Comparison of ENCODE assay signal across 34 cellular contexts in genomic region chr4:73912191-73912590, GRCh38. TPM values are rescaled to one million over a fixed set of nuclear protein-coding genes. Genes with fewer than 3 reads are reported as not detected.
"Had no signal": no experiment of that assay in that cellular context is flagged by ENCODE, and none has a peak within 500 bp of the region (broad histone marks: within the 10 kb centered on the region; RNA-seq: fewer than 3 reads in every experiment).

No MANE protein-coding gene starts in this region.

- DNase-seq: activated CD4-positive, alpha-beta memory T cell treated with anti-CD3 and anti-CD28 coated beads, Interleukin-2, amount 10 ng/mL, durations not matched to agents 7 days and 5 days; activated CD4-positive, alpha-beta T cell treated with anti-CD3 and anti-CD28 coated beads for 1 hour; activated CD4-positive, alpha-beta T cell treated with anti-CD3 and anti-CD28 coated beads for 4 hours; activated CD4-positive, alpha-beta T cell treated with anti-CD3 and anti-CD28 coated beads, Interleukin-2, amount 10 ng/mL, durations not matched to agents 7 days and 5 days; activated CD4-positive, alpha-beta T cell treated with anti-CD3 and anti-CD28 coated beads, Interleukin-2, amount 50 U/mL, for 4 hours; activated CD8-positive, alpha-beta memory T cell treated with anti-CD3 and anti-CD28 coated beads for 24 hours; activated effector memory CD4-positive, alpha-beta T cell treated with Interleukin-2 at 50 U/mL for 16 hours; activated gamma-delta T cell treated with Interleukin-2 at 50 U/mL for 16 hours; activated naive CD4-positive, alpha-beta T cell treated with anti-CD3 and anti-CD28 coated beads, Interleukin-2, amount 50 U/mL, for 16 hours; activated naive CD4-positive, alpha-beta T cell treated with Interleukin-2 at 50 U/mL for 16 hours; activated naive CD8-positive, alpha-beta T cell treated with anti-CD3 and anti-CD28 coated beads, Interleukin-2, amount 50 U/mL, for 24 hours; activated T-cell treated with anti-CD3 and anti-CD28 coated beads, Interleukin-2, amount 50 U/mL, for 4 hours; adrenal gland; amygdala; aorta; body of pancreas; caudate nucleus; cortex of kidney; dermis blood vessel endothelial cell; effector CD4-positive, alpha-beta T cell; effector memory CD8-positive, alpha-beta T cell; esophagus squamous epithelium; foreskin melanocyte; heart right ventricle; T-helper 2 cell had no signal

- H3K27me3 ChIP-seq: adrenal gland, body of pancreas, esophagus squamous epithelium, gastroesophageal sphincter, heart right ventricle had no signal

- H3K4me1 Mint-ChIP-seq: activated CD4-positive, alpha-beta memory T cell treated with anti-CD3 and anti-CD28 coated beads, Interleukin-2, amount 10 ng/mL, durations not matched to agents 7 days and 5 days; activated CD4-positive, alpha-beta T cell treated with anti-CD3 and anti-CD28 coated beads, Interleukin-2, amount 10 ng/mL, durations not matched to agents 7 days and 5 days; activated naive CD8-positive, alpha-beta T cell treated with anti-CD3 and anti-CD28 coated beads, Interleukin-2, amount 50 U/mL, for 24 hours; activated T-helper 17 cell treated with anti-CD3 and anti-CD28 coated beads, Interleukin-2, amount 50 U/mL, for 72 hours had no signal

- H3K4me1 ChIP-seq: adrenal gland, body of pancreas, esophagus squamous epithelium, gastroesophageal sphincter had no signal

- H3K36me3 ChIP-seq: adrenal gland, esophagus squamous epithelium, gastroesophageal sphincter, heart right ventricle had no signal

- H3K27me3 Mint-ChIP-seq: activated CD4-positive, alpha-beta memory T cell treated with anti-CD3 and anti-CD28 coated beads, Interleukin-2, amount 10 ng/mL, durations not matched to agents 7 days and 5 days; activated CD4-positive, alpha-beta T cell treated with anti-CD3 and anti-CD28 coated beads, Interleukin-2, amount 10 ng/mL, durations not matched to agents 7 days and 5 days; activated naive CD8-positive, alpha-beta T cell; activated naive CD8-positive, alpha-beta T cell treated with anti-CD3 and anti-CD28 coated beads, Interleukin-2, amount 50 U/mL, for 24 hours; effector memory CD8-positive, alpha-beta T cell had no signal

- ATAC-seq: activated naive CD8-positive, alpha-beta T cell treated with anti-CD3 and anti-CD28 coated beads, Interleukin-2, amount 50 U/mL, for 24 hours; activated T-cell treated with anti-CD3 and anti-CD28 coated beads, Interleukin-2, amount 50 U/mL, for 4 hours; activated T-helper 17 cell treated with anti-CD3 and anti-CD28 coated beads, Interleukin-2, amount 50 U/mL, for 72 hours; body of pancreas; effector memory CD8-positive, alpha-beta T cell; gastroesophageal sphincter; heart right ventricle had no signal

- H3K4me3 Mint-ChIP-seq: activated CD4-positive, alpha-beta memory T cell treated with anti-CD3 and anti-CD28 coated beads, Interleukin-2, amount 10 ng/mL, durations not matched to agents 7 days and 5 days; activated CD4-positive, alpha-beta T cell treated with anti-CD3 and anti-CD28 coated beads, Interleukin-2, amount 10 ng/mL, durations not matched to agents 7 days and 5 days; activated naive CD8-positive, alpha-beta T cell; activated naive CD8-positive, alpha-beta T cell treated with anti-CD3 and anti-CD28 coated beads, Interleukin-2, amount 50 U/mL, for 24 hours; activated T-cell treated with anti-CD3 and anti-CD28 coated beads, Interleukin-2, amount 50 U/mL, for 4 hours; activated T-helper 17 cell treated with anti-CD3 and anti-CD28 coated beads, Interleukin-2, amount 50 U/mL, for 72 hours; effector memory CD8-positive, alpha-beta T cell had no signal

- H3K9me3 Mint-ChIP-seq: activated CD4-positive, alpha-beta memory T cell treated with anti-CD3 and anti-CD28 coated beads, Interleukin-2, amount 10 ng/mL, durations not matched to agents 7 days and 5 days; activated CD4-positive, alpha-beta T cell treated with anti-CD3 and anti-CD28 coated beads, Interleukin-2, amount 10 ng/mL, durations not matched to agents 7 days and 5 days; activated naive CD8-positive, alpha-beta T cell treated with anti-CD3 and anti-CD28 coated beads, Interleukin-2, amount 50 U/mL, for 24 hours; activated T-cell treated with anti-CD3 and anti-CD28 coated beads, Interleukin-2, amount 50 U/mL, for 4 hours; activated T-helper 17 cell treated with anti-CD3 and anti-CD28 coated beads, Interleukin-2, amount 50 U/mL, for 72 hours had no signal

- H3K4me3 ChIP-seq: adrenal gland, body of pancreas, esophagus squamous epithelium, gastroesophageal sphincter, heart right ventricle had no signal

- H3K9me3 ChIP-seq: adrenal gland, body of pancreas, esophagus squamous epithelium, gastroesophageal sphincter, heart right ventricle had no signal

- H3K27ac Mint-ChIP-seq: activated CD4-positive, alpha-beta memory T cell treated with anti-CD3 and anti-CD28 coated beads, Interleukin-2, amount 10 ng/mL, durations not matched to agents 7 days and 5 days; activated CD4-positive, alpha-beta T cell treated with anti-CD3 and anti-CD28 coated beads, Interleukin-2, amount 10 ng/mL, durations not matched to agents 7 days and 5 days; activated naive CD8-positive, alpha-beta T cell; activated naive CD8-positive, alpha-beta T cell treated with anti-CD3 and anti-CD28 coated beads, Interleukin-2, amount 50 U/mL, for 24 hours; activated T-helper 17 cell treated with anti-CD3 and anti-CD28 coated beads, Interleukin-2, amount 50 U/mL, for 72 hours; effector memory CD8-positive, alpha-beta T cell had no signal

- H3K36me3 Mint-ChIP-seq: activated naive CD8-positive, alpha-beta T cell had no signal

- H3K27ac ChIP-seq: adrenal gland, body of pancreas, epithelial cell of prostate, esophagus squamous epithelium, gastroesophageal sphincter, heart right ventricle had no signal

RNA-seq across cellular contexts. Expression of gene CXCL1, which starts 43.0 kb away (rescaled TPM):
- total RNA-seq: activated CD4-positive, alpha-beta memory T cell treated with anti-CD3 and anti-CD28 coated beads, Interleukin-2, amount 10 ng/mL, durations not matched to agents 7 days and 5 days; activated CD4-positive, alpha-beta T cell treated with anti-CD3 and anti-CD28 coated beads, Interleukin-2, amount 10 ng/mL, durations not matched to agents 7 days and 5 days; activated T-cell treated with anti-CD3 and anti-CD28 coated beads, Interleukin-2, amount 50 U/mL, for 4 hours; activated T-helper 17 cell treated with anti-CD3 and anti-CD28 coated beads, Interleukin-2, amount 50 U/mL, for 72 hours; T-helper 1 cell treated with Interleukin-12 subunit alpha and Interleukin-12 subunit beta and Interleukin-4 antibody, amounts not matched to agents 30 ng/mL and 1 ng/mL, for 36 hours had no signal

RNA-seq across cellular contexts. Expression of gene PF4V1, which starts 59.1 kb away (rescaled TPM):
- total RNA-seq: activated CD4-positive, alpha-beta memory T cell treated with anti-CD3 and anti-CD28 coated beads, Interleukin-2, amount 10 ng/mL, durations not matched to agents 7 days and 5 days; activated CD4-positive, alpha-beta T cell treated with anti-CD3 and anti-CD28 coated beads, Interleukin-2, amount 10 ng/mL, durations not matched to agents 7 days and 5 days; activated T-cell treated with anti-CD3 and anti-CD28 coated beads, Interleukin-2, amount 50 U/mL, for 4 hours; activated T-helper 17 cell treated with anti-CD3 and anti-CD28 coated beads, Interleukin-2, amount 50 U/mL, for 72 hours; adrenal gland; body of pancreas; chondrocyte; endothelial cell of umbilical vein; esophagus squamous epithelium; gastroesophageal sphincter; glomerular endothelial cell; heart right ventricle; T-helper 1 cell treated with Interleukin-12 subunit alpha and Interleukin-12 subunit beta and Interleukin-4 antibody, amounts not matched to agents 30 ng/mL and 1 ng/mL, for 36 hours had no signal
- polyA plus RNA-seq: adrenal gland, aorta, endothelial cell of umbilical vein, esophagus, heart right ventricle had no signal
